Comparison of ENCODE assay signal across 36 cellular contexts in genomic region chrX:24828147-24828546, GRCh38.
"Had no signal": no experiment of that assay in that cellular context is flagged by ENCODE, and none has a peak within 500 bp of the region (broad histone marks: within the 10 kb centered on the region; RNA-seq: fewer than 3 reads in every experiment).

No MANE protein-coding gene starts in this region.

- H3K27ac ChIP-seq: adrenal gland, body of pancreas, brain microvascular endothelial cell, breast epithelium, VCaP had no signal

- H3K4me3 ChIP-seq: adrenal gland, body of pancreas, breast epithelium had no signal

- H3K4me1 Mint-ChIP-seq: activated B cell treated with CpG ODN at 0.5 μM for 24 hours; activated CD4-positive, alpha-beta memory T cell treated with anti-CD3 and anti-CD28 coated beads, Interleukin-2, amount 10 ng/mL, durations not matched to agents 7 days and 5 days; activated CD4-positive, alpha-beta T cell treated with anti-CD3 and anti-CD28 coated beads, Interleukin-2, amount 10 ng/mL, durations not matched to agents 24 days and 14 days; activated naive CD8-positive, alpha-beta T cell treated with anti-CD3 and anti-CD28 coated beads for 36 hours; activated T-helper 17 cell treated with anti-CD3 and anti-CD28 coated beads, Interleukin-2, amount 50 U/mL, for 72 hours had no signal

- H3K9me3 Mint-ChIP-seq: activated B cell treated with CpG ODN at 0.5 μM for 24 hours; activated CD4-positive, alpha-beta memory T cell treated with anti-CD3 and anti-CD28 coated beads, Interleukin-2, amount 10 ng/mL, durations not matched to agents 7 days and 5 days; activated CD4-positive, alpha-beta T cell treated with anti-CD3 and anti-CD28 coated beads, Interleukin-2, amount 10 ng/mL, durations not matched to agents 24 days and 14 days; activated naive CD4-positive, alpha-beta T cell treated with anti-CD3 and anti-CD28 coated beads for 36 hours; activated naive CD4-positive, alpha-beta T cell treated with anti-CD3 and anti-CD28 coated beads, Interleukin-2, amount 50 U/mL, for 72 hours; activated naive CD8-positive, alpha-beta T cell treated with anti-CD3 and anti-CD28 coated beads for 36 hours; activated T-cell treated with anti-CD3 and anti-CD28 coated beads, Interleukin-2, amount 50 U/mL, for 4 hours; activated T-cell treated with anti-CD3 and anti-CD28 coated beads, Interleukin-2, amount 50 U/mL, for 72 hours; activated T-helper 1 cell treated with anti-CD3 and anti-CD28 coated beads, Interleukin-12 subunit alpha, Interleukin-12 subunit beta, Interleukin-2, Interleukin-4 antibody, amounts not matched to agents 30 ng/mL and 10 ng/mL and 1 ng/mL, durations not matched to agents 14 hours and 24 hours and 36 hours; activated T-helper 17 cell treated with anti-CD3 and anti-CD28 coated beads, Interleukin-2, amount 50 U/mL, for 72 hours; T-helper 1 cell treated with Interleukin-12 subunit alpha and Interleukin-12 subunit beta and Interleukin-4 antibody, amounts not matched to agents 30 μg/mL and 1 μg/mL, for 36 hours; T-helper 2 cell treated with Interferon-gamma antibody and Interleukin-4, amounts not matched to agents 5 μg/mL and 100 μg/mL, for 36 hours had no signal

- H3K4me1 ChIP-seq: adrenal gland, body of pancreas, breast epithelium had no signal

- H3K27ac Mint-ChIP-seq: activated B cell treated with CpG ODN at 0.5 μM for 24 hours; activated CD4-positive, alpha-beta memory T cell treated with anti-CD3 and anti-CD28 coated beads, Interleukin-2, amount 10 ng/mL, durations not matched to agents 7 days and 5 days; activated CD4-positive, alpha-beta T cell treated with anti-CD3 and anti-CD28 coated beads, Interleukin-2, amount 10 ng/mL, durations not matched to agents 24 days and 14 days; activated naive CD4-positive, alpha-beta T cell treated with anti-CD3 and anti-CD28 coated beads for 36 hours; activated naive CD4-positive, alpha-beta T cell treated with anti-CD3 and anti-CD28 coated beads, Interleukin-2, amount 50 U/mL, for 72 hours; activated naive CD8-positive, alpha-beta T cell treated with anti-CD3 and anti-CD28 coated beads for 36 hours; activated T-cell treated with anti-CD3 and anti-CD28 coated beads, Interleukin-2, amount 50 U/mL, for 72 hours; activated T-helper 1 cell treated with anti-CD3 and anti-CD28 coated beads, Interleukin-12 subunit alpha, Interleukin-12 subunit beta, Interleukin-2, Interleukin-4 antibody, amounts not matched to agents 30 ng/mL and 10 ng/mL and 1 ng/mL, durations not matched to agents 14 hours and 24 hours and 36 hours; activated T-helper 17 cell treated with anti-CD3 and anti-CD28 coated beads, Interleukin-2, amount 50 U/mL, for 72 hours; T-helper 1 cell treated with Interleukin-12 subunit alpha and Interleukin-12 subunit beta and Interleukin-4 antibody, amounts not matched to agents 30 μg/mL and 1 μg/mL, for 36 hours; T-helper 2 cell treated with Interferon-gamma antibody and Interleukin-4, amounts not matched to agents 5 μg/mL and 100 μg/mL, for 36 hours had no signal

- H3K27me3 Mint-ChIP-seq: activated B cell treated with CpG ODN at 0.5 μM for 24 hours; activated CD4-positive, alpha-beta memory T cell treated with anti-CD3 and anti-CD28 coated beads, Interleukin-2, amount 10 ng/mL, durations not matched to agents 7 days and 5 days; activated CD4-positive, alpha-beta T cell treated with anti-CD3 and anti-CD28 coated beads, Interleukin-2, amount 10 ng/mL, durations not matched to agents 24 days and 14 days; activated naive CD8-positive, alpha-beta T cell treated with anti-CD3 and anti-CD28 coated beads for 36 hours; activated T-helper 17 cell treated with anti-CD3 and anti-CD28 coated beads, Interleukin-2, amount 50 U/mL, for 72 hours had no signal

- DNase-seq: activated B cell treated with CpG ODN at 0.5 μM for 24 hours; activated CD4-positive, alpha-beta memory T cell treated with anti-CD3 and anti-CD28 coated beads, Interleukin-2, amount 10 ng/mL, durations not matched to agents 7 days and 5 days; activated CD4-positive, alpha-beta T cell treated with anti-CD3 and anti-CD28 coated beads for 4 hours; activated CD4-positive, alpha-beta T cell treated with anti-CD3 and anti-CD28 coated beads, Interleukin-2, amount 10 ng/mL, durations not matched to agents 24 days and 14 days; activated CD4-positive, alpha-beta T cell treated with anti-CD3 and anti-CD28 coated beads, Interleukin-2, amount 50 U/mL, for 1 hour; activated CD4-positive, alpha-beta T cell treated with anti-CD3 and anti-CD28 coated beads, Interleukin-2, amount 50 U/mL, for 48 hours; activated CD4-positive, CD25-positive, alpha-beta regulatory T cell treated with anti-CD3 and anti-CD28 coated beads, Interleukin-2, amount 50 U/mL, for 72 hours; activated CD8-positive, alpha-beta memory T cell treated with anti-CD3 and anti-CD28 coated beads, Interleukin-2, amount 50 U/mL, for 4 hours; activated effector memory CD4-positive, alpha-beta T cell treated with anti-CD3 and anti-CD28 coated beads, Interleukin-2, amount 50 U/mL, for 16 hours; activated gamma-delta T cell treated with Interleukin-2 at 50 U/mL for 16 hours; activated naive CD4-positive, alpha-beta T cell; activated naive CD4-positive, alpha-beta T cell treated with anti-CD3 and anti-CD28 coated beads for 36 hours; activated naive CD4-positive, alpha-beta T cell treated with anti-CD3 and anti-CD28 coated beads, Interleukin-2, amount 50 U/mL, for 16 hours; activated naive CD8-positive, alpha-beta T cell treated with anti-CD3 and anti-CD28 coated beads for 36 hours; activated T-cell treated with anti-CD3 and anti-CD28 coated beads for 4 hours; activated T-cell treated with anti-CD3 and anti-CD28 coated beads, Interleukin-2, amount 50 U/mL, for 1 hour; activated T-cell treated with anti-CD3 and anti-CD28 coated beads, Interleukin-2, amount 50 U/mL, for 4 hours; activated T-cell treated with anti-CD3 and anti-CD28 coated beads, Interleukin-2, amount 50 U/mL, for 72 hours; amniotic stem cell; aorta; body of pancreas; brain microvascular endothelial cell; central memory CD4-positive, alpha-beta T cell; SW 1271; T-helper 1 cell; T-helper 2 cell; T-helper 9 cell had no signal

- FAIRE-seq: TTC549 had no signal

- H3K36me3 ChIP-seq: adrenal gland, brain microvascular endothelial cell, breast epithelium had no signal

- ATAC-seq: activated naive CD4-positive, alpha-beta T cell treated with anti-CD3 and anti-CD28 coated beads, Interleukin-2, amount 50 U/mL, for 72 hours; activated T-cell treated with anti-CD3 and anti-CD28 coated beads, Interleukin-2, amount 50 U/mL, for 4 hours; activated T-cell treated with anti-CD3 and anti-CD28 coated beads, Interleukin-2, amount 50 U/mL, for 72 hours; activated T-helper 17 cell treated with anti-CD3 and anti-CD28 coated beads, Interleukin-2, amount 50 U/mL, for 72 hours; body of pancreas had no signal

- H3K9me3 ChIP-seq: adrenal gland, body of pancreas, breast epithelium had no signal

- H3K27me3 ChIP-seq: adrenal gland, body of pancreas, brain microvascular endothelial cell had no signal

- H3K4me3 Mint-ChIP-seq: activated B cell treated with CpG ODN at 0.5 μM for 24 hours; activated CD4-positive, alpha-beta memory T cell treated with anti-CD3 and anti-CD28 coated beads, Interleukin-2, amount 10 ng/mL, durations not matched to agents 7 days and 5 days; activated CD4-positive, alpha-beta T cell treated with anti-CD3 and anti-CD28 coated beads, Interleukin-2, amount 10 ng/mL, durations not matched to agents 24 days and 14 days; activated naive CD4-positive, alpha-beta T cell treated with anti-CD3 and anti-CD28 coated beads for 36 hours; activated naive CD8-positive, alpha-beta T cell treated with anti-CD3 and anti-CD28 coated beads for 36 hours; activated T-cell treated with anti-CD3 and anti-CD28 coated beads, Interleukin-2, amount 50 U/mL, for 4 hours; activated T-cell treated with anti-CD3 and anti-CD28 coated beads, Interleukin-2, amount 50 U/mL, for 72 hours; activated T-helper 1 cell treated with anti-CD3 and anti-CD28 coated beads, Interleukin-12 subunit alpha, Interleukin-12 subunit beta, Interleukin-2, Interleukin-4 antibody, amounts not matched to agents 30 ng/mL and 10 ng/mL and 1 ng/mL, durations not matched to agents 14 hours and 24 hours and 36 hours; activated T-helper 17 cell treated with anti-CD3 and anti-CD28 coated beads, Interleukin-2, amount 50 U/mL, for 72 hours; T-helper 1 cell treated with Interleukin-12 subunit alpha and Interleukin-12 subunit beta and Interleukin-4 antibody, amounts not matched to agents 30 μg/mL and 1 μg/mL, for 36 hours; T-helper 2 cell treated with Interferon-gamma antibody and Interleukin-4, amounts not matched to agents 5 μg/mL and 100 μg/mL, for 36 hours had no signal
